Comparison of ENCODE assay signal across 30 cellular contexts in the genomic region with DNA sequence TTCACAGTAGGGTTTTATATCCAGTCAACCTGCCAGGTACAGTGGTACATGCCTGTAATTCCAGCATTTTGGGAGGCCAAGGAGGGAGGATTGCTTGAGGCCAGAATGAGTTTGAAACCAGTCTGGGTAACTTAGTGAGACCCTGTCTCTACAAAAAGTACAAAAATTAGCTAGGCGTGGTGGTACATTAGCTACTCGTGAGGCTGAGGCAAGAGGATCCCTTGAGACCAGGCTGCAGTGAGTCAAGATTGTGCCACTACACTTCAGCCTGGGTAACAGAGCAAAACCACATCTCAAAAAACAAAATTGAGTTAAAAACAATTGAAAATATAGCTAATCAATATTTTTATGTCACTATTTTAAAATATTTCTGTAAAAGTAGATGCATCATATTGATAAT.
"Had no signal": no experiment of that assay in that cellular context is flagged by ENCODE, and none has a peak within 500 bp of the region (broad histone marks: within the 10 kb centered on the region; RNA-seq: fewer than 3 reads in every experiment).

No MANE protein-coding gene starts in this region.

- H3K4me2 ChIP-seq: smooth muscle cell had no signal

- H3K9me3 Mint-ChIP-seq: activated CD4-positive, alpha-beta memory T cell treated with anti-CD3 and anti-CD28 coated beads for 36 hours; activated CD4-positive, alpha-beta T cell treated with anti-CD3 and anti-CD28 coated beads, Interleukin-2, amount 10 ng/mL, durations not matched to agents 24 days and 14 days; activated naive CD4-positive, alpha-beta T cell treated with anti-CD3 and anti-CD28 coated beads, Interleukin-2, amount 10 ng/mL, durations not matched to agents 7 days and 5 days; activated naive CD8-positive, alpha-beta T cell treated with anti-CD3 and anti-CD28 coated beads, Interleukin-2, amount 10 ng/mL, durations not matched to agents 7 days and 5 days; brain; effector memory CD8-positive, alpha-beta T cell; stimulated activated memory B cell treated with anti-CD40 and anti-IgM and Interleukin-4, amounts not matched to agents 10 μg/mL and 1 μg/mL and 100 μg/mL, for 72 hours; stimulated activated naive CD8-positive, alpha-beta T cell treated with anti-CD3 and anti-CD28 coated beads, Interleukin-15, amount 100 ng/mL, for 72 hours had no signal

- H3K27ac Mint-ChIP-seq: activated CD4-positive, alpha-beta memory T cell treated with anti-CD3 and anti-CD28 coated beads for 36 hours; activated CD4-positive, alpha-beta T cell treated with anti-CD3 and anti-CD28 coated beads, Interleukin-2, amount 10 ng/mL, durations not matched to agents 24 days and 14 days; activated naive CD4-positive, alpha-beta T cell treated with anti-CD3 and anti-CD28 coated beads, Interleukin-2, amount 10 ng/mL, durations not matched to agents 7 days and 5 days; activated naive CD8-positive, alpha-beta T cell treated with anti-CD3 and anti-CD28 coated beads, Interleukin-2, amount 10 ng/mL, durations not matched to agents 7 days and 5 days; brain; stimulated activated memory B cell treated with anti-CD40 and anti-IgM and Interleukin-4, amounts not matched to agents 10 μg/mL and 1 μg/mL and 100 μg/mL, for 72 hours; stimulated activated naive CD8-positive, alpha-beta T cell treated with anti-CD3 and anti-CD28 coated beads, Interleukin-15, amount 100 ng/mL, for 72 hours had no signal

- H3K4me3 Mint-ChIP-seq: activated CD4-positive, alpha-beta memory T cell treated with anti-CD3 and anti-CD28 coated beads for 36 hours; activated CD4-positive, alpha-beta T cell treated with anti-CD3 and anti-CD28 coated beads, Interleukin-2, amount 10 ng/mL, durations not matched to agents 24 days and 14 days; activated naive CD4-positive, alpha-beta T cell treated with anti-CD3 and anti-CD28 coated beads, Interleukin-2, amount 10 ng/mL, durations not matched to agents 7 days and 5 days; activated naive CD8-positive, alpha-beta T cell treated with anti-CD3 and anti-CD28 coated beads, Interleukin-2, amount 10 ng/mL, durations not matched to agents 7 days and 5 days; brain; effector memory CD8-positive, alpha-beta T cell; stimulated activated memory B cell treated with anti-CD40 and anti-IgM and Interleukin-4, amounts not matched to agents 10 μg/mL and 1 μg/mL and 100 μg/mL, for 72 hours; stimulated activated naive CD8-positive, alpha-beta T cell treated with anti-CD3 and anti-CD28 coated beads, Interleukin-15, amount 100 ng/mL, for 72 hours had no signal

- H3K27me3 ChIP-seq: ascending aorta, ovary, suprapubic skin, tibial artery had no signal

- H3K36me3 ChIP-seq: ovary, prostate gland had no signal

- H3K4me3 ChIP-seq: ascending aorta, left ventricle myocardium inferior, lung, ovary, prostate gland, smooth muscle cell, suprapubic skin, tibial artery had no signal

- ATAC-seq: effector memory CD8-positive, alpha-beta T cell; sciatic nerve; stimulated activated memory B cell treated with anti-CD40 and anti-IgM and Interleukin-4, amounts not matched to agents 10 μg/mL and 1 μg/mL and 100 μg/mL, for 72 hours; stimulated activated naive CD8-positive, alpha-beta T cell treated with anti-CD3 and anti-CD28 coated beads, Interleukin-15, amount 100 ng/mL, for 72 hours had no signal

- H3K4me1 ChIP-seq: ascending aorta, left ventricle myocardium inferior, prostate gland, suprapubic skin, tibial artery had no signal

- H3K27ac ChIP-seq: ascending aorta, left ventricle myocardium inferior, ovary, prostate gland, suprapubic skin, tibial artery, VCaP had no signal

- H3K9me3 ChIP-seq: ascending aorta, left ventricle myocardium inferior, ovary, prostate gland, suprapubic skin, tibial artery had no signal

- DNase-seq: activated CD4-positive, alpha-beta memory T cell treated with anti-CD3 and anti-CD28 coated beads for 36 hours; activated CD4-positive, alpha-beta T cell treated with anti-CD3 and anti-CD28 coated beads, Interleukin-2, amount 10 ng/mL, durations not matched to agents 24 days and 14 days; activated CD4-positive, CD25-positive, alpha-beta regulatory T cell treated with anti-CD3 and anti-CD28 coated beads, Interleukin-2, amount 50 U/mL, for 72 hours; activated CD8-positive, alpha-beta memory T cell treated with anti-CD3 and anti-CD28 coated beads, Interleukin-2, amount 50 U/mL, for 4 hours; activated gamma-delta T cell; activated naive CD4-positive, alpha-beta T cell treated with anti-CD3 and anti-CD28 coated beads, Interleukin-2, amount 10 ng/mL, durations not matched to agents 7 days and 5 days; activated naive CD8-positive, alpha-beta T cell treated with anti-CD3 and anti-CD28 coated beads, Interleukin-2, amount 10 ng/mL, durations not matched to agents 7 days and 5 days; activated T-cell treated with anti-CD3 and anti-CD28 coated beads, Interleukin-2, amount 50 U/mL, for 1 hour; cortex of kidney; effector memory CD8-positive, alpha-beta T cell; erythroblast; foreskin melanocyte; left ventricle myocardium inferior; ovary; retina; stimulated activated CD4-positive, alpha-beta T cell treated with anti-CD3 and anti-CD28 coated beads, Interleukin-1b, Interleukin-23, amount 100 ng/mL, for 48 hours; stimulated activated CD4-positive, alpha-beta T cell treated with anti-CD3 and anti-CD28 coated beads, Interleukin-4, amount 100 ng/mL, for 4 hours; stimulated activated CD8-positive, alpha-beta memory T cell treated with anti-CD3 and anti-CD28 coated beads, Interleukin-4, amount 100 ng/mL, for 48 hours; stimulated activated naive CD8-positive, alpha-beta T cell treated with anti-CD3 and anti-CD28 coated beads, Interleukin-15, amount 100 ng/mL, for 72 hours; T-helper 1 cell; tibial artery had no signal

- H3K27me3 Mint-ChIP-seq: activated CD4-positive, alpha-beta memory T cell treated with anti-CD3 and anti-CD28 coated beads for 36 hours; activated CD4-positive, alpha-beta T cell treated with anti-CD3 and anti-CD28 coated beads, Interleukin-2, amount 10 ng/mL, durations not matched to agents 24 days and 14 days; activated naive CD4-positive, alpha-beta T cell treated with anti-CD3 and anti-CD28 coated beads, Interleukin-2, amount 10 ng/mL, durations not matched to agents 7 days and 5 days; activated naive CD8-positive, alpha-beta T cell treated with anti-CD3 and anti-CD28 coated beads, Interleukin-2, amount 10 ng/mL, durations not matched to agents 7 days and 5 days; brain; effector memory CD8-positive, alpha-beta T cell; stimulated activated memory B cell treated with anti-CD40 and anti-IgM and Interleukin-4, amounts not matched to agents 10 μg/mL and 1 μg/mL and 100 μg/mL, for 72 hours; stimulated activated naive CD8-positive, alpha-beta T cell treated with anti-CD3 and anti-CD28 coated beads, Interleukin-15, amount 100 ng/mL, for 72 hours had no signal

- H3K4me1 Mint-ChIP-seq: activated naive CD4-positive, alpha-beta T cell treated with anti-CD3 and anti-CD28 coated beads, Interleukin-2, amount 10 ng/mL, durations not matched to agents 7 days and 5 days; activated naive CD8-positive, alpha-beta T cell treated with anti-CD3 and anti-CD28 coated beads, Interleukin-2, amount 10 ng/mL, durations not matched to agents 7 days and 5 days; brain; stimulated activated memory B cell treated with anti-CD40 and anti-IgM and Interleukin-4, amounts not matched to agents 10 μg/mL and 1 μg/mL and 100 μg/mL, for 72 hours; stimulated activated naive CD8-positive, alpha-beta T cell treated with anti-CD3 and anti-CD28 coated beads, Interleukin-15, amount 100 ng/mL, for 72 hours had no signal
